1 cellular context compared by ENCODE assay signal in genomic region chr6:160931378-160932343, GRCh38.
TF ChIP-seq lines count a peak whose summit lies in the region.

No MANE protein-coding gene starts in this region.

TF ChIP-seq in HepG2, 621 proteins besides CTCF, POLR2A, EP300 and RAD21 (continued from another document):
- TF ChIP-seq HMGXB3 (CRISPR knock-in tag; IDR thresholded peaks at IDR 0.05; ENCODE audit: borderline replicate concordance): no peak
- TF ChIP-seq HNF4A (CRISPR knock-in tag; IDR thresholded peaks at IDR 0.05): 0 out of 2 replicates have a peak, but pooled peaks have one; percentile 18
- TF ChIP-seq ZNF7 (CRISPR knock-in tag; IDR thresholded peaks at IDR 0.05): no peak
- TF ChIP-seq PHF5A (CRISPR knock-in tag; IDR thresholded peaks at IDR 0.05; ENCODE audit: low read depth, unreplicated experiment): no peak
- TF ChIP-seq ZNF501 (CRISPR knock-in tag; IDR thresholded peaks at IDR 0.05): no peak
- TF ChIP-seq ZNF24 (IDR thresholded peaks at IDR 0.05): no peak
- TF ChIP-seq, protein P1, sequence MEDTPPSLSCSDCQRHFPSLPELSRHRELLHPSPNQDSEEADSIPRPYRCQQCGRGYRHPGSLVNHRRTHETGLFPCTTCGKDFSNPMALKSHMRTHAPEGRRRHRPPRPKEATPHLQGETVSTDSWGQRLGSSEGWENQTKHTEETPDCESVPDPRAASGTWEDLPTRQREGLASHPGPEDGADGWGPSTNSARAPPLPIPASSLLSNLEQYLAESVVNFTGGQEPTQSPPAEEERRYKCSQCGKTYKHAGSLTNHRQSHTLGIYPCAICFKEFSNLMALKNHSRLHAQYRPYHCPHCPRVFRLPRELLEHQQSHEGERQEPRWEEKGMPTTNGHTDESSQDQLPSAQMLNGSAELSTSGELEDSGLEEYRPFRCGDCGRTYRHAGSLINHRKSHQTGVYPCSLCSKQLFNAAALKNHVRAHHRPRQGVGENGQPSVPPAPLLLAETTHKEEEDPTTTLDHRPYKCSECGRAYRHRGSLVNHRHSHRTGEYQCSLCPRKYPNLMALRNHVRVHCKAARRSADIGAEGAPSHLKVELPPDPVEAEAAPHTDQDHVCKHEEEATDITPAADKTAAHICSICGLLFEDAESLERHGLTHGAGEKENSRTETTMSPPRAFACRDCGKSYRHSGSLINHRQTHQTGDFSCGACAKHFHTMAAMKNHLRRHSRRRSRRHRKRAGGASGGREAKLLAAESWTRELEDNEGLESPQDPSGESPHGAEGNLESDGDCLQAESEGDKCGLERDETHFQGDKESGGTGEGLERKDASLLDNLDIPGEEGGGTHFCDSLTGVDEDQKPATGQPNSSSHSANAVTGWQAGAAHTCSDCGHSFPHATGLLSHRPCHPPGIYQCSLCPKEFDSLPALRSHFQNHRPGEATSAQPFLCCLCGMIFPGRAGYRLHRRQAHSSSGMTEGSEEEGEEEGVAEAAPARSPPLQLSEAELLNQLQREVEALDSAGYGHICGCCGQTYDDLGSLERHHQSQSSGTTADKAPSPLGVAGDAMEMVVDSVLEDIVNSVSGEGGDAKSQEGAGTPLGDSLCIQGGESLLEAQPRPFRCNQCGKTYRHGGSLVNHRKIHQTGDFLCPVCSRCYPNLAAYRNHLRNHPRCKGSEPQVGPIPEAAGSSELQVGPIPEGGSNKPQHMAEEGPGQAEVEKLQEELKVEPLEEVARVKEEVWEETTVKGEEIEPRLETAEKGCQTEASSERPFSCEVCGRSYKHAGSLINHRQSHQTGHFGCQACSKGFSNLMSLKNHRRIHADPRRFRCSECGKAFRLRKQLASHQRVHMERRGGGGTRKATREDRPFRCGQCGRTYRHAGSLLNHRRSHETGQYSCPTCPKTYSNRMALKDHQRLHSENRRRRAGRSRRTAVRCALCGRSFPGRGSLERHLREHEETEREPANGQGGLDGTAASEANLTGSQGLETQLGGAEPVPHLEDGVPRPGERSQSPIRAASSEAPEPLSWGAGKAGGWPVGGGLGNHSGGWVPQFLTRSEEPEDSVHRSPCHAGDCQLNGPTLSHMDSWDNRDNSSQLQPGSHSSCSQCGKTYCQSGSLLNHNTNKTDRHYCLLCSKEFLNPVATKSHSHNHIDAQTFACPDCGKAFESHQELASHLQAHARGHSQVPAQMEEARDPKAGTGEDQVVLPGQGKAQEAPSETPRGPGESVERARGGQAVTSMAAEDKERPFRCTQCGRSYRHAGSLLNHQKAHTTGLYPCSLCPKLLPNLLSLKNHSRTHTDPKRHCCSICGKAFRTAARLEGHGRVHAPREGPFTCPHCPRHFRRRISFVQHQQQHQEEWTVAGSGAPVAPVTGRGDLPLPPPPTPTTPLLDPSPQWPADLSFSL (CRISPR knock-in tag; IDR thresholded peaks at IDR 0.05): no peak
- TF ChIP-seq, protein P2, sequence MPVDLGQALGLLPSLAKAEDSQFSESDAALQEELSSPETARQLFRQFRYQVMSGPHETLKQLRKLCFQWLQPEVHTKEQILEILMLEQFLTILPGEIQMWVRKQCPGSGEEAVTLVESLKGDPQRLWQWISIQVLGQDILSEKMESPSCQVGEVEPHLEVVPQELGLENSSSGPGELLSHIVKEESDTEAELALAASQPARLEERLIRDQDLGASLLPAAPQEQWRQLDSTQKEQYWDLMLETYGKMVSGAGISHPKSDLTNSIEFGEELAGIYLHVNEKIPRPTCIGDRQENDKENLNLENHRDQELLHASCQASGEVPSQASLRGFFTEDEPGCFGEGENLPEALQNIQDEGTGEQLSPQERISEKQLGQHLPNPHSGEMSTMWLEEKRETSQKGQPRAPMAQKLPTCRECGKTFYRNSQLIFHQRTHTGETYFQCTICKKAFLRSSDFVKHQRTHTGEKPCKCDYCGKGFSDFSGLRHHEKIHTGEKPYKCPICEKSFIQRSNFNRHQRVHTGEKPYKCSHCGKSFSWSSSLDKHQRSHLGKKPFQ (CRISPR knock-in tag; IDR thresholded peaks at IDR 0.05; ENCODE audit: insufficient replicate concordance): no peak
